ENCODE assay signal across 15 cellular contexts in genomic region chr2:138245309-138245708, GRCh38.
"Had no signal": no experiment of that assay in that cellular context is flagged by ENCODE, and none has a peak within 500 bp of the region (broad histone marks: within the 10 kb centered on the region; RNA-seq: fewer than 3 reads in every experiment).

No MANE protein-coding gene starts in this region.

- H3K27me3 ChIP-seq: right atrium auricular region had no signal

- H3K4me1 ChIP-seq: right atrium auricular region had no signal

- H3K9me3 Mint-ChIP-seq: activated CD4-positive, alpha-beta T cell treated with anti-CD3 and anti-CD28 coated beads, Interleukin-2, amount 10 ng/mL, durations not matched to agents 24 days and 14 days; activated naive CD8-positive, alpha-beta T cell treated with anti-CD3 and anti-CD28 coated beads for 36 hours; activated T-helper 1 cell treated with anti-CD3 and anti-CD28 coated beads, Interleukin-12 subunit alpha, Interleukin-12 subunit beta, Interleukin-2, Interleukin-4 antibody, amounts not matched to agents 30 ng/mL and 10 ng/mL and 1 ng/mL, durations not matched to agents 14 hours and 24 hours and 36 hours had no signal

- DNase-seq: activated CD4-positive, alpha-beta T cell treated with anti-CD3 and anti-CD28 coated beads, Interleukin-2, amount 10 ng/mL, durations not matched to agents 24 days and 14 days; activated CD4-positive, CD25-positive, alpha-beta regulatory T cell; activated CD8-positive, alpha-beta memory T cell treated with anti-CD3 and anti-CD28 coated beads for 24 hours; activated naive CD8-positive, alpha-beta T cell treated with anti-CD3 and anti-CD28 coated beads for 36 hours; kidney; left ventricle myocardium inferior; nucleus accumbens; stimulated activated CD4-positive, alpha-beta T cell treated with anti-CD3 and anti-CD28 coated beads, Interleukin-4, amount 100 ng/mL, for 4 hours; stimulated activated CD8-positive, alpha-beta memory T cell treated with anti-CD3 and anti-CD28 coated beads, Interleukin-4, amount 100 ng/mL, for 48 hours; stimulated activated naive CD8-positive, alpha-beta T cell treated with anti-CD3 and anti-CD28 coated beads, Interleukin-15, Interleukin-2, amounts not matched to agents 100 U/mL and 50 U/mL, for 24 hours; T-helper 2 cell had no signal

- H3K4me3 ChIP-seq: left ventricle myocardium inferior, right atrium auricular region had no signal

- H3K27me3 Mint-ChIP-seq: activated CD4-positive, alpha-beta T cell treated with anti-CD3 and anti-CD28 coated beads, Interleukin-2, amount 10 ng/mL, durations not matched to agents 24 days and 14 days; progenitor cell of endocrine pancreas had no signal

- H3K9me3 ChIP-seq: left ventricle myocardium inferior, right atrium auricular region had no signal

- H3K36me3 Mint-ChIP-seq: activated naive CD8-positive, alpha-beta T cell treated with anti-CD3 and anti-CD28 coated beads for 36 hours had no signal

- H3K4me1 Mint-ChIP-seq: activated CD4-positive, alpha-beta T cell treated with anti-CD3 and anti-CD28 coated beads, Interleukin-2, amount 10 ng/mL, durations not matched to agents 24 days and 14 days; activated naive CD8-positive, alpha-beta T cell treated with anti-CD3 and anti-CD28 coated beads for 36 hours; nephron had no signal

- H3K36me3 ChIP-seq: left ventricle myocardium inferior, right atrium auricular region had no signal

- H3K4me3 Mint-ChIP-seq: activated CD4-positive, alpha-beta T cell treated with anti-CD3 and anti-CD28 coated beads, Interleukin-2, amount 10 ng/mL, durations not matched to agents 24 days and 14 days; activated naive CD8-positive, alpha-beta T cell treated with anti-CD3 and anti-CD28 coated beads for 36 hours; activated T-helper 1 cell treated with anti-CD3 and anti-CD28 coated beads, Interleukin-12 subunit alpha, Interleukin-12 subunit beta, Interleukin-2, Interleukin-4 antibody, amounts not matched to agents 30 ng/mL and 10 ng/mL and 1 ng/mL, durations not matched to agents 14 hours and 24 hours and 36 hours; nephron had no signal

- H3K27ac ChIP-seq: left ventricle myocardium inferior had no signal

- H3K27ac Mint-ChIP-seq: activated CD4-positive, alpha-beta T cell treated with anti-CD3 and anti-CD28 coated beads, Interleukin-2, amount 10 ng/mL, durations not matched to agents 24 days and 14 days; activated naive CD8-positive, alpha-beta T cell treated with anti-CD3 and anti-CD28 coated beads for 36 hours; activated T-helper 1 cell treated with anti-CD3 and anti-CD28 coated beads, Interleukin-12 subunit alpha, Interleukin-12 subunit beta, Interleukin-2, Interleukin-4 antibody, amounts not matched to agents 30 ng/mL and 10 ng/mL and 1 ng/mL, durations not matched to agents 14 hours and 24 hours and 36 hours; nephron had no signal
